8 cellular contexts compared by ENCODE assay signal in genomic region chr2:163878718-163879117, GRCh38.
A peak's percentile ranks its signal among the peaks of the same experiment; 100 is the strongest.
DNase-seq lines count a peak whose midpoint lies in the region; ATAC-seq and TF ChIP-seq lines count a peak whose summit lies in the region.

No MANE protein-coding gene starts in this region.

- DNase-seq in SK-MEL-5 (ENCODE audit: low read depth, low spot score) (peak; percentile 60), islet precursor cell (peak; percentile 72), NCI-H1436 (lab: John Stamatoyannopoulos, UW) (no peak), NCI-H1092 treated with DMSO at 0.1 percent for 48 hours (lab: John Stamatoyannopoulos, UW) (no peak)

- ATAC-seq in HG02642 (IDR thresholded peaks at IDR 0.05; ENCODE audit: poor library complexity, unreplicated experiment) (peak; percentile 76), GM19023 (IDR thresholded peaks at IDR 0.05; ENCODE audit: unreplicated experiment) (no peak), GM21360 (IDR thresholded peaks at IDR 0.05; ENCODE audit: unreplicated experiment) (no peak)

- in situ Hi-C loops in SK-MEL-5 (cut with HindIII; ENCODE audit: low pct_unique_long_range_greater_than_20kb, low sequenced_read_pairs): no loop called here

- TF ChIP-seq CTCF in GM12872 (IDR thresholded peaks at IDR 0.05; ENCODE audit: insufficient read depth, low read depth, low read length): peak; percentile 66

Comparison
In these comparisons a context has a peak if more than half of its experiments do, and no peak if none do; other contexts are left out.
1. DNase-seq: peak in SK-MEL-5 (single experiment) and islet precursor cell (single experiment); none in NCI-H1436 (single experiment) and NCI-H1092 treated with DMSO at 0.1 percent for 48 hours (single experiment).